Comparison of ENCODE assay signal across 1 cellular context in genomic region chr14:100144996-100145646, GRCh38.
TF ChIP-seq lines count a peak whose summit lies in the region.

No MANE protein-coding gene starts in this region.

TF ChIP-seq in HepG2, 621 proteins besides CTCF, POLR2A, EP300 and RAD21 (continued from another document and continues in another):
- peak; percentile 59 for TF ChIP-seq NCOA2 (CRISPR knock-in tag; IDR thresholded peaks at IDR 0.05)
- peak; percentile 28; the same call in 1 of the 2 replicates for TF ChIP-seq HES4 (CRISPR knock-in tag; IDR thresholded peaks at IDR 0.05; ENCODE audit: borderline replicate concordance)
- TF ChIP-seq POLR2G (IDR thresholded peaks at IDR 0.05; ENCODE audit: low read depth, low read length), result peak; percentile 90
- no peak for TF ChIP-seq NFKBIZ (CRISPR knock-in tag; IDR thresholded peaks at IDR 0.05)
- no peak for TF ChIP-seq FOSL1 (CRISPR knock-in tag; IDR thresholded peaks at IDR 0.05; ENCODE audit: borderline replicate concordance)
- TF ChIP-seq MIER2 (CRISPR knock-in tag; IDR thresholded peaks at IDR 0.05), result peak; percentile 32; the same call in 1 of the 2 replicates
- no peak for TF ChIP-seq GABPA (IDR thresholded peaks at IDR 0.05; ENCODE audit: low read depth, low read length)
- TF ChIP-seq GABPA (CRISPR knock-in tag; IDR thresholded peaks at IDR 0.05; ENCODE audit: low read depth), result peak; percentile 57; the same call in 1 of the 2 replicates
- TF ChIP-seq KLF12 (CRISPR knock-in tag; IDR thresholded peaks at IDR 0.05; ENCODE audit: borderline replicate concordance), result peak; percentile 42; the same call in 1 of the 2 replicates
- TF ChIP-seq PRDM4 (CRISPR knock-in tag; IDR thresholded peaks at IDR 0.05; ENCODE audit: borderline replicate concordance), result no peak
- TF ChIP-seq MIER3 (CRISPR knock-in tag; IDR thresholded peaks at IDR 0.05; ENCODE audit: borderline replicate concordance), result 0 out of 2 replicates have a peak, but pooled peaks have one; percentile 51
- no peak for TF ChIP-seq CEBPB (IDR thresholded peaks at IDR 0.05; ENCODE audit: borderline replicate concordance, low read depth, low read length)
- TF ChIP-seq ZNF816 (CRISPR knock-in tag; IDR thresholded peaks at IDR 0.05; ENCODE audit: borderline replicate concordance), result no peak
- peak; percentile 73; the same call in 1 of the 2 replicates for TF ChIP-seq ZMYM4 (CRISPR knock-in tag; IDR thresholded peaks at IDR 0.05)
- TF ChIP-seq ZNF703 (CRISPR knock-in tag; IDR thresholded peaks at IDR 0.05; ENCODE audit: borderline replicate concordance), result peak; percentile 24; the same call in 1 of the 2 replicates
- TF ChIP-seq RXRA (CRISPR knock-in tag; IDR thresholded peaks at IDR 0.05), result peak; percentile 52; the same call in 1 of the 2 replicates
- TF ChIP-seq ZNF609 (CRISPR knock-in tag; IDR thresholded peaks at IDR 0.05; ENCODE audit: borderline replicate concordance), result peak; percentile 70; the same call in 1 of the 2 replicates
- TF ChIP-seq GZF1 (CRISPR knock-in tag; IDR thresholded peaks at IDR 0.05), result peak; percentile 57; the same call in 1 of the 2 replicates
- no peak for TF ChIP-seq ZNF496 (CRISPR knock-in tag; IDR thresholded peaks at IDR 0.05; ENCODE audit: insufficient replicate concordance)
- TF ChIP-seq HIC2 (CRISPR knock-in tag; IDR thresholded peaks at IDR 0.05; ENCODE audit: low read depth), result peak; percentile 62
- TF ChIP-seq TBX2 (CRISPR knock-in tag; IDR thresholded peaks at IDR 0.05; ENCODE audit: borderline replicate concordance), result peak; percentile 47
- 0 out of 2 replicates have a peak, but pooled peaks have one; percentile 64 for TF ChIP-seq ZNF451 (CRISPR knock-in tag; IDR thresholded peaks at IDR 0.05)
- no peak for TF ChIP-seq CHD4 (IDR thresholded peaks at IDR 0.05; ENCODE audit: borderline replicate concordance, low read length)
- TF ChIP-seq ZNF296 (CRISPR knock-in tag; conservative IDR thresholded peaks at IDR 0.05), result peak; percentile 99
- no peak for TF ChIP-seq KDM4B (CRISPR knock-in tag; IDR thresholded peaks at IDR 0.05)
- TF ChIP-seq PTBP1 (IDR thresholded peaks at IDR 0.05; ENCODE audit: low read depth, low read length, poor library complexity, severe bottlenecking), result no peak
- TF ChIP-seq PHF21A (CRISPR knock-in tag; IDR thresholded peaks at IDR 0.05), result peak; percentile 89
- TF ChIP-seq ISL2 (CRISPR knock-in tag; IDR thresholded peaks at IDR 0.05), result 0 out of 2 replicates have a peak, but pooled peaks have one; percentile 52
- no peak for TF ChIP-seq ZNF546 (CRISPR knock-in tag; conservative IDR thresholded peaks at IDR 0.05)
- no peak; the same call in 1 of the 2 replicates for TF ChIP-seq KAT7 (CRISPR knock-in tag; IDR thresholded peaks at IDR 0.05; ENCODE audit: borderline replicate concordance)
- TF ChIP-seq ZFX (CRISPR knock-in tag; IDR thresholded peaks at IDR 0.05; ENCODE audit: low read depth), result peak; percentile 96
- 0 out of 2 replicates have a peak, but pooled peaks have one; percentile 21 for TF ChIP-seq ZNF724P (CRISPR knock-in tag; IDR thresholded peaks at IDR 0.05; ENCODE audit: borderline replicate concordance)
- no peak for TF ChIP-seq MLXIP (CRISPR knock-in tag; IDR thresholded peaks at IDR 0.05; ENCODE audit: borderline replicate concordance)
- no peak; the same call in 1 of the 2 replicates for TF ChIP-seq PCBP1 (IDR thresholded peaks at IDR 0.05; ENCODE audit: borderline replicate concordance, low read depth, low read length)
- 0 out of 2 replicates have a peak, but pooled peaks have one; percentile 23 for TF ChIP-seq SKIL (CRISPR knock-in tag; IDR thresholded peaks at IDR 0.05; ENCODE audit: borderline replicate concordance)
- TF ChIP-seq AHDC1 (CRISPR knock-in tag; IDR thresholded peaks at IDR 0.05; ENCODE audit: borderline replicate concordance), result peak; percentile 56; the same call in 1 of the 2 replicates
- TF ChIP-seq CREM (IDR thresholded peaks at IDR 0.05), result no peak; the same call in 1 of the 2 replicates
- no peak for TF ChIP-seq CREM (CRISPR knock-in tag; IDR thresholded peaks at IDR 0.05)
